In the genomic region with DNA sequence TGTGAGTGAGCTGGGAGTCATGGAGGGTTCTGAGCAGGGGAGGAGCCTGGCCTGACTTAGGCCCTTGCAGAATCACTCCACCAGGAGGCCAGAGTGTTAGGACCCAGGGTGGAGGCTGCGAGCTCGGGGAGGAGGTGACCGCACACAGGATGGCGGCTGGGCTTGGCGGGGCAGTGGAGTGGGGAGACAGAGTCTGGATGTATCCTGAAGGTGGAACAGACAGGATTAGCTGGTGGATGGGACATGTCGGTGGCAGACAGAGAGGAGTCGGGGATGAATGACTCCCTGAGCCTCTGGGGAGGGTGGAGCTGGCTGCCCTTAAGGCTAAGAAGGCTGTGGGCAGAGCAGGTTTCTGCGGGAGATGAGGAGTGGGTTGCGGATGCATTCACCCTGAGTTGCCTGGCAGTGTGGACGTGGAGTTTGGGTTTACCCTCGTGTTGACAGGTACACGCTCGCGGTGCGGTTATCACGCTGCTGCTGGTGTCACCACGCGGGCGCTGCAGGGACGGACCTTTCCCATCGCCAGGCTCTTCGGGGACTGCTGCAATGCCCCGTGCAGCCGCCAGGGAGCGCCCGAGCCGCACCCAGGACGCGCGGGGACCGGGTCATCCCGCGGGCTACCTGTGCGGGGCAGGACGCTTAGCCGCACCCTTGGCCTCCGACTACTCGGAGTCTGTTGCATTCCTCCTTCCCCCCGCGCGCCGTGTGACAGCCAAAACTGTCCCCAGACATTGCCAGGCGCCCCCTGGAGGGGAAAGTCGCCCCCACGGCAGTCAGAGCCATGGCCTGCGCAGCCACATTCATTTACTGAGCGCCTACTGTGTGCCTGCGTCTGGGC, we compare ENCODE assay signal across 8 cellular contexts. TPM values are rescaled to one million over a fixed set of nuclear protein-coding genes. Genes with fewer than 3 reads are reported as not detected.
DNase-seq lines count a peak whose midpoint lies in the region; ATAC-seq and TF ChIP-seq lines count a peak whose summit lies in the region.

No MANE protein-coding gene starts in this region.

- H3K9me2 ChIP-seq in OCI-LY7 (ENCODE audit: insufficient read depth, low read length): no peaks in the 10 kb centered on the region

- H3K4me1 ChIP-seq in OCI-LY7 (ENCODE audit: insufficient read depth, low read length, poor library complexity, severe bottlenecking): peaks cover 15% of the 10 kb centered on the region

- H3K36me3 Mint-ChIP-seq in natural killer cell: no peaks in the 10 kb centered on the region

- peak overlapping the region; percentile 68 for H3K4me3 Mint-ChIP-seq in natural killer cell

- H2AFZ ChIP-seq in OCI-LY7 (ENCODE audit: low read length): peak overlapping the region; percentile 84

- H3K79me2 ChIP-seq in OCI-LY7 (ENCODE audit: insufficient read depth, low read depth, low read length): no peaks in the 10 kb centered on the region

- no peaks in the 10 kb centered on the region for H3K9me3 ChIP-seq in OCI-LY7 (ENCODE audit: low read length)

- POLR2A ChIA-PET in OCI-LY7 (lab: Charles Lee): interaction anchor here (0.7 to 1.1 kb wide), 4 partner anchors 38 to 238 kb away, joined by 3 to 6 read pairs (median 4); no protein-coding TSS in a partner anchor

- intact Hi-C loops in OCI-LY7 (cut with micrococcal nuclease; ENCODE audit: unreplicated experiment) (loop anchor here (1.0 to 5.0 kb wide), 7 partner anchors 22 to 318 kb away; no protein-coding TSS in a partner anchor), natural killer cell (cut with micrococcal nuclease) (loop anchor here (1.0 to 5.0 kb wide), 4 partner anchors 101 to 317 kb away; a partner anchor contains a TSS)

- peaks cover 6% of the 10 kb centered on the region in 2 donors for H3K27me3 Mint-ChIP-seq in natural killer cell (ENCODE audit: low read depth in 2 of 2)

- DNase-seq in SIG-M5 treated with dmso at 0.1 percent for 504 hours (lab: John Stamatoyannopoulos, UW; ENCODE audit: unreplicated experiment): peak; percentile 76
- DNase-seq in SIG-M5 (lab: John Stamatoyannopoulos, UW): no peak
- peak; percentile 93 for DNase-seq in HPDE6-E6E7 (ENCODE audit: extremely low spot score)
- DNase-seq in OCI-LY7 (ENCODE audit: low spot score): peak; percentile 90
- peak; percentile 63 for DNase-seq in activated T-cell treated with anti-CD3 and anti-CD28 coated beads for 4 hours
- peak; percentile 79 for DNase-seq in natural killer cell
- DNase-seq in stimulated activated naive CD8-positive, alpha-beta T cell treated with anti-CD3 and anti-CD28 coated beads, Interleukin-15, Interleukin-2, amounts not matched to agents 100 U/mL and 50 U/mL, for 24 hours: peak; percentile 86

- no peaks in the 10 kb centered on the region for H4K20me1 ChIP-seq in OCI-LY7 (ENCODE audit: insufficient read depth, low read length)

- H3K9me3 Mint-ChIP-seq in natural killer cell: no peaks in the 10 kb centered on the region

- H3K27ac Mint-ChIP-seq in natural killer cell: peak overlapping the region in 1 of 2 donors; percentile 37

- BruUV-seq in OCI-LY7 (replicated peaks; lab: Mats Ljungman, UMichigan): no TSS peak

- peak overlapping the region; percentile 44 for H3K4me3 ChIP-seq in OCI-LY7 (ENCODE audit: low read depth, low read length, poor library complexity, severe bottlenecking)

- H3K27ac ChIP-seq in OCI-LY7 (ENCODE audit: low read depth, low read length, poor library complexity, severe bottlenecking): no peak overlapping the region

- peak; percentile 99 for TF ChIP-seq CTCF in OCI-LY7 (conservative IDR thresholded peaks at IDR 0.05; ENCODE audit: low read length)
- TF ChIP-seq CTCF in natural killer cell (IDR thresholded peaks at IDR 0.05): peak; percentile 100

- ATAC-seq in esophagus mucosa (peak; percentile 85), natural killer cell (peak; percentile 84 to 90 (median 86))
- ATAC-seq in stimulated activated naive CD8-positive, alpha-beta T cell treated with anti-CD3 and anti-CD28 coated beads, Interleukin-15, Interleukin-2, amounts not matched to agents 100 U/mL and 50 U/mL, for 24 hours: peak; percentile 76

- H3K4me1 Mint-ChIP-seq in natural killer cell: peaks cover 12 to 20% of the 10 kb centered on the region in 2 donors

- H3K4me2 ChIP-seq in OCI-LY7 (ENCODE audit: low read length): peak overlapping the region; percentile 57

- CTCF ChIA-PET in OCI-LY7 (lab: Charles Lee; ENCODE audit: unreplicated experiment): interaction anchor here (0.6 to 1.4 kb wide), 3 partner anchors 65 to 276 kb away, joined by 3 to 4 read pairs (median 4); no protein-coding TSS in a partner anchor

- no peaks in the 10 kb centered on the region for H3K36me3 ChIP-seq in OCI-LY7 (ENCODE audit: insufficient read depth, low read length)

RNA-seq across cellular contexts. Expression of a gene that starts 43.0 kb away (rescaled TPM):
- not detected in 2 replicates for total RNA-seq in OCI-LY7 (2014; rRNA removed; shearing (Covaris generic))
- total RNA-seq in OCI-LY7 (2022) (not detected in 2 replicates), esophagus mucosa (2.9 TPM), natural killer cell (not detected)
